ENCODE assay signal across 15 cellular contexts in genomic region chr13:65461590-65461989, GRCh38.
A peak's percentile ranks its signal among the peaks of the same experiment; 100 is the strongest.
DNase-seq lines count a peak whose midpoint lies in the region; TF ChIP-seq lines count a peak whose summit lies in the region.
"Had no signal": no experiment of that assay in that cellular context is flagged by ENCODE, and none has a peak within 500 bp of the region (broad histone marks: within the 10 kb centered on the region; RNA-seq: fewer than 3 reads in every experiment).

No MANE protein-coding gene starts in this region.

- peak overlapping the region; percentile 2 to 88 (median 78) for H3K27ac Mint-ChIP-seq in H9
- H3K27ac Mint-ChIP-seq: activated T-helper 1 cell treated with anti-CD3 and anti-CD28 coated beads, Interleukin-12 subunit alpha, Interleukin-12 subunit beta, Interleukin-2, Interleukin-4 antibody, amounts not matched to agents 30 ng/mL and 10 ng/mL and 1 ng/mL, durations not matched to agents 14 hours and 24 hours and 36 hours; natural killer cell treated with Interleukin-12 subunit alpha and Interleukin-12 subunit beta and Interleukin-15 and Interleukin-18, amount 100 ng/mL, for 72 hours had no signal

- peaks cover 0 to 5% of the 10 kb centered on the region in 2 experiments; a peak in 1 of 5 replicates for H3K9me3 Mint-ChIP-seq in H9

- no peaks in the 10 kb centered on the region for H3K79me1 ChIP-seq in H9 (ENCODE audit: insufficient read depth, low read depth, low read length, poor library complexity, severe bottlenecking)

- H3K36me3 Mint-ChIP-seq in H9 (ENCODE audit: insufficient read depth in 1 of 3, low read depth in 3 of 3), result peaks cover 0 to 18% (median 8%) of the 10 kb centered on the region in 3 experiments; a peak in 4 of 7 replicates

- TF ChIP-seq POLR2A in Peyer's patch (IDR thresholded peaks at IDR 0.05), result no peak
- TF ChIP-seq POLR2A in vagina (IDR thresholded peaks at IDR 0.05), result no peak

- no peak overlapping the region for H2AK5ac ChIP-seq in H9 (ENCODE audit: insufficient read length, low read length)

- H3K79me2 ChIP-seq in H9 (ENCODE audit: insufficient read depth, low read length), result no peaks in the 10 kb centered on the region
- H3K79me2 ChIP-seq in OCI-LY3 (ENCODE audit: low read length), result no peaks in the 10 kb centered on the region
- H3K79me2 ChIP-seq in GM23248 (ENCODE audit: insufficient read depth), result no peaks in the 10 kb centered on the region

- H3K36me3 ChIP-seq in OCI-LY3 (replicated peaks; ENCODE audit: low read depth, low read length) (no peaks in the 10 kb centered on the region), Peyer's patch (no peaks in the 10 kb centered on the region), GM23248 (ENCODE audit: low read depth) (no peaks in the 10 kb centered on the region), vagina (no peaks in the 10 kb centered on the region)
- H3K36me3 ChIP-seq: stomach had no signal

- DNase-seq in H9, result no peak
- DNase-seq in fibroblast of gingiva (ENCODE audit: low read depth), result peak; percentile 10
- DNase-seq in non-pigmented ciliary epithelial cell (ENCODE audit: low read depth), result peak; percentile 51
- DNase-seq in Peyer's patch, result no peak
- no peak for DNase-seq in AG08395 (ENCODE audit: low spot score)
- DNase-seq in GM23248, result no peak
- DNase-seq in vagina (ENCODE audit: extremely low spot score in 2 of 2), result no peak
- DNase-seq: cerebellar nuclear complex, COR-L47, NCI-H187 treated with DMSO at 0.1 percent for 48 hours, NCI-H526 treated with DMSO at 0.1 percent for 48 hours, stomach had no signal

- H3K27me3 Mint-ChIP-seq in H9 (ENCODE audit: low read depth), result no peaks in the 10 kb centered on the region
- H3K27me3 Mint-ChIP-seq: natural killer cell treated with Interleukin-12 subunit alpha and Interleukin-12 subunit beta and Interleukin-15 and Interleukin-18, amount 100 ng/mL, for 72 hours had no signal

- H2BK12ac ChIP-seq in H9 (ENCODE audit: insufficient read length, low read depth, low read length), result no peak overlapping the region

- WGBS in H9 (ENCODE audit: extremely low coverage, insufficient read length, low lambda C conversion rate), result no CpG with 5 or more reads among the region's 6 CpGs
- WGBS in GM23248 (ENCODE audit: low coverage in 1 of 2, low lambda C conversion rate in 2 of 2, missing lambda C conversion rate in 2 of 2), 2 experiments, result 53 to 60% methylated on average over 6 of the region's 6 CpGs

- peaks cover 21 to 23% of the 10 kb centered on the region in 2 experiments for H3K4me1 Mint-ChIP-seq in H9

- no peak overlapping the region for H2BK120ac ChIP-seq in H9 (ENCODE audit: low read depth, low read length, poor library complexity, severe bottlenecking)

- no peak overlapping the region; a peak in 1 of 5 replicates for H3K4me3 Mint-ChIP-seq in H9
- H3K4me3 Mint-ChIP-seq: activated T-helper 1 cell treated with anti-CD3 and anti-CD28 coated beads, Interleukin-12 subunit alpha, Interleukin-12 subunit beta, Interleukin-2, Interleukin-4 antibody, amounts not matched to agents 30 ng/mL and 10 ng/mL and 1 ng/mL, durations not matched to agents 14 hours and 24 hours and 36 hours; natural killer cell treated with Interleukin-12 subunit alpha and Interleukin-12 subunit beta and Interleukin-15 and Interleukin-18, amount 100 ng/mL, for 72 hours had no signal

- no peaks in the 10 kb centered on the region for H3K23me2 ChIP-seq in H9 (ENCODE audit: insufficient read length, low read depth, low read length, poor library complexity, severe bottlenecking)

- no peak overlapping the region for H3K23ac ChIP-seq in H9 (ENCODE audit: insufficient read length, low read depth, low read length)

- intact Hi-C loops in vagina (cut with DNase I), result no loop called here

- H2AFZ ChIP-seq in H9 (ENCODE audit: low read length), result peak overlapping the region; percentile 18
- H2AFZ ChIP-seq in OCI-LY3 (ENCODE audit: low read depth, low read length), result peak overlapping the region; percentile 52; the same call in 1 of the 2 replicates
- H2AFZ ChIP-seq in GM23248, result no peak overlapping the region

- H3K18ac ChIP-seq in H9 (ENCODE audit: insufficient read length, low read depth, low read length), result no peak overlapping the region

- H3K4ac ChIP-seq in H9 (ENCODE audit: low read depth, low read length), result no peak overlapping the region

- no peak overlapping the region for H2BK20ac ChIP-seq in H9 (ENCODE audit: low read depth, low read length, poor library complexity, severe bottlenecking)

- H3K4me1 ChIP-seq in H9 (ENCODE audit: insufficient read depth, low read length), result peaks cover 5% of the 10 kb centered on the region; the same call in 1 of the 2 replicates
- H3K4me1 ChIP-seq in OCI-LY3 (ENCODE audit: low read length), result no peaks in the 10 kb centered on the region
- no peaks in the 10 kb centered on the region for H3K4me1 ChIP-seq in Peyer's patch
- H3K4me1 ChIP-seq in GM23248 (ENCODE audit: insufficient read depth), result no peaks in the 10 kb centered on the region
- H3K4me1 ChIP-seq in vagina, result no peaks in the 10 kb centered on the region
- H3K4me1 ChIP-seq: stomach had no signal

- in situ Hi-C loops in GM23248 (cut with MboI), result no loop called here

- H3K9ac ChIP-seq in H9 (ENCODE audit: extremely low read depth, insufficient read length, low read length) (no peak overlapping the region), OCI-LY3 (ENCODE audit: low read length) (no peak overlapping the region), GM23248 (no peak overlapping the region)

- H4K5ac ChIP-seq in H9 (ENCODE audit: insufficient read length, low read depth, low read length), result no peak overlapping the region

- H3K9me3 ChIP-seq in H9 (ENCODE audit: control insufficient read depth, low read depth, low read length), result no peaks in the 10 kb centered on the region
- H3K9me3 ChIP-seq in OCI-LY3 (ENCODE audit: insufficient read depth, low read length), result no peaks in the 10 kb centered on the region
- no peaks in the 10 kb centered on the region for H3K9me3 ChIP-seq in Peyer's patch
- H3K9me3 ChIP-seq in GM23248 (ENCODE audit: low read depth), result no peaks in the 10 kb centered on the region
- H3K9me3 ChIP-seq in vagina, result no peaks in the 10 kb centered on the region

- H3K14ac ChIP-seq in H9 (ENCODE audit: insufficient read depth, low read length), result no peak overlapping the region

- H4K91ac ChIP-seq in H9 (ENCODE audit: insufficient read length, low read depth, low read length), result no peak overlapping the region

- H2BK15ac ChIP-seq in H9 (ENCODE audit: low read depth, low read length), result no peak overlapping the region

- H3F3A ChIP-seq in GM23248 (ENCODE audit: insufficient read depth), result no peaks in the 10 kb centered on the region

- H2BK5ac ChIP-seq in H9 (ENCODE audit: insufficient read length, low read length), result no peak overlapping the region

- H3K4me3 ChIP-seq in OCI-LY3 (ENCODE audit: low read length) (no peak overlapping the region), Peyer's patch (no peak overlapping the region), GM23248 (no peak overlapping the region), vagina (no peak overlapping the region)
- H3K4me3 ChIP-seq: stomach had no signal

- H4K20me1 ChIP-seq in H9 (ENCODE audit: control insufficient read depth, insufficient read depth, insufficient read length) (no peaks in the 10 kb centered on the region), OCI-LY3 (ENCODE audit: insufficient read depth, low read length) (no peaks in the 10 kb centered on the region), GM23248 (ENCODE audit: insufficient read depth) (no peaks in the 10 kb centered on the region)

- H3K27ac ChIP-seq in H9 (ENCODE audit: insufficient read length, low read depth, low read length), result no peak overlapping the region
- H3K27ac ChIP-seq in OCI-LY3 (ENCODE audit: low read length), result no peak overlapping the region
- H3K27ac ChIP-seq in Peyer's patch, result no peak overlapping the region
- no peak overlapping the region for H3K27ac ChIP-seq in GM23248
- H3K27ac ChIP-seq in vagina, result no peak overlapping the region
- H3K27ac ChIP-seq: stomach had no signal

- TF ChIP-seq CTCF in H9 (conservative IDR thresholded peaks at IDR 0.05) (no peak), OCI-LY3 (IDR thresholded peaks at IDR 0.05; ENCODE audit: low read depth, low read length) (no peak), Peyer's patch (IDR thresholded peaks at IDR 0.05) (no peak), vagina (IDR thresholded peaks at IDR 0.05) (no peak)

- no peaks in the 10 kb centered on the region for H3K27me3 ChIP-seq in H9 (ENCODE audit: insufficient read depth, low read length)
- H3K27me3 ChIP-seq in OCI-LY3 (ENCODE audit: low read depth, low read length), result no peaks in the 10 kb centered on the region
- H3K27me3 ChIP-seq in Peyer's patch, result no peaks in the 10 kb centered on the region
- no peaks in the 10 kb centered on the region for H3K27me3 ChIP-seq in GM23248 (replicated peaks; ENCODE audit: insufficient read depth)
- no peaks in the 10 kb centered on the region for H3K27me3 ChIP-seq in vagina
- H3K27me3 ChIP-seq: stomach had no signal

- no peak overlapping the region for H3T11ph ChIP-seq in H9 (ENCODE audit: low read length)

- no peaks in the 10 kb centered on the region for H3K9me2 ChIP-seq in GM23248 (ENCODE audit: insufficient read depth)

- H3K4me2 ChIP-seq in H9 (ENCODE audit: insufficient read depth, insufficient read length, low read length) (no peak overlapping the region), OCI-LY3 (ENCODE audit: low read length) (no peak overlapping the region), GM23248 (ENCODE audit: unreplicated experiment) (no peak overlapping the region)

- H3K56ac ChIP-seq in H9 (ENCODE audit: insufficient read length, low read depth, low read length), result no peak overlapping the region

- H4K8ac ChIP-seq in H9 (replicated peaks; ENCODE audit: insufficient read length, low read depth, low read length), result no peak overlapping the region

Comparison
In these comparisons a context has a peak if more than half of its experiments do, and no peak if none do; other contexts are left out.
1. DNase-seq: peak in fibroblast of gingiva (single experiment) and non-pigmented ciliary epithelial cell (single experiment); none in H9 (single experiment), Peyer's patch (0 of 3), AG08395 (single experiment), GM23248 (single experiment) and vagina (0 of 2).